ENCODE assay signal across 12 cellular contexts in the genomic region with DNA sequence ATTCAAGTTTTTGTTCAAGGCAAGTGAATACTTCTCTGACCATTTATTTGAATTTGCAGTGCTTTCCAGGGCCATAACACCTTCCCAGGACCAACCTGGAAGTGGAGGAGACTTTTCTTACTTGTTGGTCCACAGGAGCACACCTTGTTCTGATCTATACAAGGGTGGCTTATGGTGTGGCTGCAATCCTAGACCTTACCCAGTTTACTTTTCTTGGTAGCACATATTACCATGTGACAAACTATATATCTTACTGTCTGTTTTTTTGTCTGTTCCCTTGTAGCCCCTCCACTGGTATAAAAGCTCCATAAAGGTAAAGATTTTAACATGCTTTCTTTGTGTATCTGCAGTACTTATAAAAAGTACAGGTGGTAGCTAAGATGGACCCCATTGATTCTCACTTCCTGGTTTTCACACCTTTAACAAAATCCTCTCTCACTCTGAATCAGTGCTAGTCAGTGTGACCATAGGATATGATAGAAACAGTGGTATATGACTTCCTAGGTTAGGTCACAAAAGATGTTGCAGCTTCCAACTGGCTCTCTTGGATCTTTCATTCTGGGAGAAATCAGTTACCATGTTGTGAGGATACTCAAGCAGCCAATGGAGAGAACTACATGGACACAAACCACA. TPM values are rescaled to one million over a fixed set of nuclear protein-coding genes. Genes with fewer than 3 reads are reported as not detected.
DNase-seq lines count a peak whose midpoint lies in the region; ATAC-seq, FAIRE-seq and TF ChIP-seq lines count a peak whose summit lies in the region.
"Had no signal": no experiment of that assay in that cellular context is flagged by ENCODE, and none has a peak within 500 bp of the region (broad histone marks: within the 10 kb centered on the region; RNA-seq: fewer than 3 reads in every experiment).

No MANE protein-coding gene starts in this region.

- H4K20me1 ChIP-seq in osteoblast (ENCODE audit: insufficient read depth, low read length): no peaks in the 10 kb centered on the region

- TF ChIP-seq POLR2A in GM12891 (IDR thresholded peaks at IDR 0.05; ENCODE audit: low read depth, low read length): no peak

- DNase-seq in GM12891 (ENCODE audit: insufficient read length, low spot score) (no peak), NCI-H2196 treated with DMSO at 0.1 percent for 48 hours (lab: John Stamatoyannopoulos, UW; ENCODE audit: unreplicated experiment) (no peak), NCI-H1436 treated with DMSO at 0.1 percent for 48 hours (lab: John Stamatoyannopoulos, UW) (no peak), retina (no peak), osteoblast (ENCODE audit: insufficient read length, low spot score, missing footprints) (no peak)
- DNase-seq: activated CD4-positive, alpha-beta T cell treated with anti-CD3 and anti-CD28 coated beads, Interleukin-2, amount 50 U/mL, for 1 hour; NCI-H524 had no signal

- no peaks in the 10 kb centered on the region for H3K4me1 ChIP-seq in osteoblast (ENCODE audit: insufficient read depth, low read length)

- H3K27me3 ChIP-seq in osteoblast (ENCODE audit: insufficient read depth, low read length): peaks cover 3% of the 10 kb centered on the region

- no peaks in the 10 kb centered on the region for H3K79me2 ChIP-seq in osteoblast (ENCODE audit: insufficient read depth, low read length)

- ATAC-seq in GM19372 (IDR thresholded peaks at IDR 0.05; ENCODE audit: low read depth, unreplicated experiment) (peak; percentile 56), HG02610 (IDR thresholded peaks at IDR 0.05; ENCODE audit: unreplicated experiment) (peak; percentile 81), HG03432 (IDR thresholded peaks at IDR 0.05; ENCODE audit: unreplicated experiment) (peak; percentile 76)

- no peak overlapping the region for H3K4me3 ChIP-seq in osteoblast (ENCODE audit: insufficient read depth, low read length)

- no peak overlapping the region for H3K4me2 ChIP-seq in osteoblast (ENCODE audit: insufficient read depth, low read length)

- FAIRE-seq in GM12891 (lab: Jason Lieb, UNC): no peak
- FAIRE-seq: colon had no signal

- H3K36me3 ChIP-seq in osteoblast (ENCODE audit: insufficient read depth, low read length): no peaks in the 10 kb centered on the region

- no peak overlapping the region for H3K27ac ChIP-seq in osteoblast (ENCODE audit: low read depth, low read length)

- H2AFZ ChIP-seq in osteoblast (ENCODE audit: low read length): no peak overlapping the region

- no peak for TF ChIP-seq CTCF in osteoblast (IDR thresholded peaks at IDR 0.05; ENCODE audit: extremely low read depth, low read depth, low read length)

- H3K9me3 ChIP-seq in osteoblast (ENCODE audit: low read depth, low read length): no peaks in the 10 kb centered on the region

TF ChIP-seq in GM12891, 5 proteins besides CTCF, POLR2A, EP300 and RAD21:
- TF ChIP-seq SPI1 (IDR thresholded peaks at IDR 0.05; ENCODE audit: low read depth, low read length) (peak; percentile 80), PAX5 (IDR thresholded peaks at IDR 0.05; ENCODE audit: insufficient read depth, low read length, severe bottlenecking) (no peak), POU2F2 (IDR thresholded peaks at IDR 0.05; ENCODE audit: low read depth, low read length) (no peak), TAF1 (IDR thresholded peaks at IDR 0.05; ENCODE audit: low read depth, low read length) (no peak)

RNA-seq across cellular contexts. Expression of gene ASB4, which starts 5.6 kb away (rescaled TPM):
- polyA plus RNA-seq in GM12891 (2012; ENCODE audit: low read depth, missing spikeins): not detected
- total RNA-seq in osteoblast: not detected in 2 replicates
- total RNA-seq: kidney epithelial cell had no signal

RNA-seq across cellular contexts. Expression of gene PON2, which starts 45.3 kb away (rescaled TPM):
- 10.5 TPM for polyA plus RNA-seq in GM12891 (2012; ENCODE audit: low read depth, missing spikeins)
- total RNA-seq in osteoblast: 77.8 and 79.3 TPM in 2 replicates
